ENCODE assay signal across 24 cellular contexts in the genomic region with DNA sequence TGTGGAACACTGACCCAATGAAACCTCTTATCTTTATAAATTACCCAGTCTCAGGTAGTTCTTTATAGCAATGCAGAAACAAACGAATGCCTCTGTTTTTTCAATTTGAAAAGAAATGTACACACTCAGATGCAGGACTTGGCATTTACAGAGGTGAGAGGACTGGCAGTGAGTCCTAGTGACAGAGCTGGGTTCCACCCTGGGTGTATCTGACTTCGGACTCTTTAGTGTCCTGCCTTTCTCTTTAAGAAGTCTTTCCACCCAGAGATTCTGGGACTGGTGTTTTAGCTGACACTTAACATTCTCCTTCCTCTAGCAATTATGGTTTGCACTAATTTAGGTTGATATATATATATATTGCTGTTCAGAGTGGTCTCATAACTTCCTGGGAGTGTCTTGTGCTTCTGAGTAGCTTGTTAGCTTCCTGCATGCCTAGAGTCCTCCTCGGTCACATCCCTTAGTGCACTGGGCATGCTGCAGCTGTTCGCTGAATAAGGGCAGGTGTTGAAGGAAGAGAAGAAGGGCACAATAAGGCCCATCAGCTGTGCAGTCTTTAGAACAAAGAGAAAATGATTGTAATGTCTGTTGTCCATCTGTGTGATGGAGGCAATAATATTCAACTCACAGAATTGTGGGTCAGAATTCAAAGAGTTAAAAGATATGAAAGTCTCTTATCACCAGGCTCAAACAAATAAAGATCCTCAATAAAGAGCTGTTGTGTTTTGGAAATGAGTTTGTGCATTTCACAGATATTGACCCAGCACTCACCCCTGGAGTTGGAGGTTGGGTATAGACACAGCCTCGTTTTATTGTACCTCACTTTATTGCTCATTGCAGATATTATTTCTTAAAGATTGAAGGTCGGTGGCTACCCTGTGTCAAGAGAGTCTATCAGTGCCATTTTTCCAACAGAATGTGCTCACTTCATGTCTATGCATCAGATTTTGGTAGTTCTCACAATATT.
"Had no signal": no experiment of that assay in that cellular context is flagged by ENCODE, and none has a peak within 500 bp of the region (broad histone marks: within the 10 kb centered on the region; RNA-seq: fewer than 3 reads in every experiment).

No MANE protein-coding gene starts in this region.

- H3K36me3 ChIP-seq: gastroesophageal sphincter, heart left ventricle, left lung, lower lobe of right lung, ovary, prostate gland, tibial nerve had no signal

- H3K9me3 ChIP-seq: ovary, prostate gland had no signal

- H3K4me3 ChIP-seq: gastroesophageal sphincter, heart left ventricle, left lung, lower lobe of right lung, ovary, prostate gland, smooth muscle cell, tibial nerve had no signal

- H3K4me1 ChIP-seq: gastroesophageal sphincter, heart left ventricle, left lung, lower lobe of right lung, prostate gland, tibial nerve had no signal

- H3K27me3 ChIP-seq: left lung, ovary, tibial nerve had no signal

- DNase-seq: activated CD4-positive, alpha-beta T cell treated with anti-CD3 and anti-CD28 coated beads for 4 hours; activated CD4-positive, alpha-beta T cell treated with anti-CD3 and anti-CD28 coated beads, Interleukin-2, amount 50 U/mL, for 4 hours; activated CD8-positive, alpha-beta memory T cell treated with anti-CD3 and anti-CD28 coated beads for 24 hours; activated effector memory CD4-positive, alpha-beta T cell treated with Interleukin-2 at 50 U/mL for 16 hours; activated naive CD4-positive, alpha-beta T cell treated with Interleukin-2 at 50 U/mL for 16 hours; anterior cingulate cortex; heart left ventricle; kidney glomerular epithelial cell; left lung; lower lobe of right lung; mesenchymal stem cell; naive B cell; ovary; retina; stimulated activated CD4-positive, alpha-beta T cell treated with anti-CD3 and anti-CD28 coated beads, Interleukin-1b, Interleukin-23, amount 100 ng/mL, for 48 hours; stimulated activated naive CD4-positive, alpha-beta T cell; SW 1271; T-helper 9 cell had no signal

- H3K27ac ChIP-seq: gastroesophageal sphincter, heart left ventricle, left lung, lower lobe of right lung, ovary, prostate gland, tibial nerve, VCaP had no signal

- ATAC-seq: gastroesophageal sphincter, heart left ventricle, left lung, lower lobe of right lung, sciatic nerve had no signal
